ENCODE assay signal across 9 cellular contexts in the genomic region with DNA sequence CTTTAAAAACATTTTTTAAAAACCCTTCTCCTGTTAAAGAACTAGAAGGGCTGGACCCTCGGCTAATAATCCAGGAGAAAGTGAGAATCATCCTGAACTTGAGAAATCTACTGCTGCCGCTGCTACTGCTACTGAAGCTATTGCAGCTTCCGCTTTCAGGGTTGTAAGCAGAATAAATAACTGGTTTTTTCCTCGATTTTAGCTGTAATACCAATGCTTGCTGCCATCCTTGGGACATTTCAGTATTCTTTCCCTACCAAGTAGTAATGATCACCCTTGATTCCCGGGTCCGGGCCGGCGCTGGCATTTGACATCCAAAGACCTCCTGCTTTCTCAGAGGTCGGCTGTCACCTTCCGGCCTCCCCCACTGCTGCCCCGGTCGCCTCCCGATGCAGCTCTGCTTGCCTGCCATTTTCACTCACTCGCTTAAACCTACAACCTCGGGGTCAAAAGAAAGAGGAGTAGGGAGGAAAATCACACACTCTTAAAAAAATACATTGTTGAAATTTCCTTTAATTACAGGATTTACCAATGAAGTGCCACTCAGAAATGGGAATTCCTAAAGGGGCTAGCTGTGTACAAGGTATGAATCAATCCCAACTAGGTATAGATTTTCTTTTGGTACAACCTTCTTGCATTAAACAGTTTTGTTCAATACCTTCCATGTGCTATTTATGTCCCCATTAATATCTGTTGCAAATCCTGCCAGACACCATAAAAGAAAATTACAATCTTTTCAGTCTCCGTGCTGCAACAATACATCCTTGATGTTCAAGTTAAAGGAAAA. TPM values are rescaled to one million over a fixed set of nuclear protein-coding genes. Genes with fewer than 3 reads are reported as not detected.
A peak's percentile ranks its signal among the peaks of the same experiment; 100 is the strongest.
DNase-seq lines count a peak whose midpoint lies in the region; ATAC-seq and TF ChIP-seq lines count a peak whose summit lies in the region.
"Had no signal": no experiment of that assay in that cellular context is flagged by ENCODE, and none has a peak within 500 bp of the region (broad histone marks: within the 10 kb centered on the region; RNA-seq: fewer than 3 reads in every experiment).

No MANE protein-coding gene starts in this region.

- peaks cover 84% of the 10 kb centered on the region for H3K27me3 Mint-ChIP-seq in activated CD8-positive, alpha-beta T cell treated with anti-CD3 and anti-CD28 coated beads, Interleukin-2, amount 10 ng/mL, durations not matched to agents 7 days and 5 days (ENCODE audit: low read depth)

- TF ChIP-seq CTCF in KMS-11 (conservative IDR thresholded peaks at IDR 0.05; ENCODE audit: low read depth, low read length) (no peak), smooth muscle cell (IDR thresholded peaks at IDR 0.05; ENCODE audit: borderline replicate concordance, insufficient read depth, poor library complexity, severe bottlenecking) (no peak)

- H3K4me3 ChIP-seq in KMS-11 (IDR thresholded peaks at IDR 0.05; ENCODE audit: insufficient read depth, low read depth, low read length) (no peak overlapping the region), iPS-11a (ENCODE audit: low read depth, low read length) (peak overlapping the region; percentile 69), smooth muscle cell (peak overlapping the region; percentile 68)

- H3K4me2 ChIP-seq in KMS-11 (peak overlapping the region; percentile 95), smooth muscle cell (peak overlapping the region; percentile 96)

- H3K4me1 Mint-ChIP-seq in activated CD8-positive, alpha-beta T cell treated with anti-CD3 and anti-CD28 coated beads, Interleukin-2, amount 10 ng/mL, durations not matched to agents 7 days and 5 days (ENCODE audit: low read depth): peaks cover 49% of the 10 kb centered on the region

- peaks cover 12% of the 10 kb centered on the region for H3K4me1 ChIP-seq in KMS-11 (ENCODE audit: low read depth, poor library complexity, severe bottlenecking)
- peaks cover 70% of the 10 kb centered on the region for H3K4me1 ChIP-seq in smooth muscle cell (ENCODE audit: low read depth)

- H3K27ac ChIP-seq in KMS-11: no peak overlapping the region
- no peak overlapping the region for H3K27ac ChIP-seq in smooth muscle cell (ENCODE audit: low read depth)

- no peaks in the 10 kb centered on the region for H3K79me2 ChIP-seq in KMS-11 (ENCODE audit: insufficient read depth, low read depth)
- H3K79me2 ChIP-seq in smooth muscle cell (ENCODE audit: low read depth): no peaks in the 10 kb centered on the region

- no peaks in the 10 kb centered on the region for H3K36me3 ChIP-seq in KMS-11 (ENCODE audit: insufficient read depth)
- no peaks in the 10 kb centered on the region for H3K36me3 ChIP-seq in smooth muscle cell (ENCODE audit: low read depth)

- CTCF ChIA-PET in activated CD8-positive, alpha-beta T cell treated with anti-CD3 and anti-CD28 coated beads, Interleukin-2, amount 10 ng/mL, durations not matched to agents 7 days and 5 days (lab: Charles Lee): interaction anchor here (2.2 kb wide), 1 partner anchor 515 kb away, joined by 7 read pairs; no protein-coding TSS in a partner anchor

- H3K27me3 ChIP-seq in KMS-11 (ENCODE audit: insufficient read depth, low read depth) (peaks cover 43% of the 10 kb centered on the region), smooth muscle cell (ENCODE audit: low read depth) (peaks cover 93% of the 10 kb centered on the region)

- H3K4me3 Mint-ChIP-seq in activated CD8-positive, alpha-beta T cell treated with anti-CD3 and anti-CD28 coated beads, Interleukin-2, amount 10 ng/mL, durations not matched to agents 7 days and 5 days: peak overlapping the region; percentile 62

- H3K9ac ChIP-seq in KMS-11 (no peak overlapping the region), smooth muscle cell (ENCODE audit: low read depth) (no peak overlapping the region)

- H3K9me3 ChIP-seq in smooth muscle cell (replicated peaks; ENCODE audit: low read depth): no peaks in the 10 kb centered on the region

- ATAC-seq in activated CD8-positive, alpha-beta T cell treated with anti-CD3 and anti-CD28 coated beads, Interleukin-2, amount 10 ng/mL, durations not matched to agents 7 days and 5 days: no peak
- ATAC-seq in GM18498 (IDR thresholded peaks at IDR 0.05; ENCODE audit: unreplicated experiment) (no peak), HG02759 (IDR thresholded peaks at IDR 0.05; ENCODE audit: unreplicated experiment) (no peak)
- ATAC-seq: Panc1 had no signal

- peaks cover 5% of the 10 kb centered on the region for H3F3A ChIP-seq in smooth muscle cell (ENCODE audit: low read depth)

- POLR2A ChIA-PET in activated CD8-positive, alpha-beta T cell treated with anti-CD3 and anti-CD28 coated beads, Interleukin-2, amount 10 ng/mL, durations not matched to agents 7 days and 5 days (lab: Charles Lee): no interaction called here

- H2AFZ ChIP-seq in KMS-11 (ENCODE audit: low read depth) (peak overlapping the region; percentile 87; the same call in 1 of the 2 replicates), smooth muscle cell (ENCODE audit: low read depth) (no peak overlapping the region)

- peak; percentile 31 for DNase-seq in activated CD8-positive, alpha-beta T cell treated with anti-CD3 and anti-CD28 coated beads, Interleukin-2, amount 10 ng/mL, durations not matched to agents 7 days and 5 days
- DNase-seq in smooth muscle cell (lab: John Stamatoyannopoulos, UW; ENCODE audit: unreplicated experiment) (no peak), NCI-H1105 treated with DMSO at 0.1 percent for 48 hours (lab: John Stamatoyannopoulos, UW) (no peak), islet precursor cell (no peak)

- H3K9me3 Mint-ChIP-seq in activated CD8-positive, alpha-beta T cell treated with anti-CD3 and anti-CD28 coated beads, Interleukin-2, amount 10 ng/mL, durations not matched to agents 7 days and 5 days (ENCODE audit: insufficient read depth): no peaks in the 10 kb centered on the region

- H4K20me1 ChIP-seq in KMS-11 (ENCODE audit: insufficient read depth): no peaks in the 10 kb centered on the region
- no peaks in the 10 kb centered on the region for H4K20me1 ChIP-seq in smooth muscle cell (ENCODE audit: low read depth)

- 3% methylated on average over 16 of the region's 16 CpGs for WGBS in smooth muscle cell (ENCODE audit: low lambda C conversion rate)

- H3K36me3 Mint-ChIP-seq in activated CD8-positive, alpha-beta T cell treated with anti-CD3 and anti-CD28 coated beads, Interleukin-2, amount 10 ng/mL, durations not matched to agents 7 days and 5 days (ENCODE audit: low read depth): no peaks in the 10 kb centered on the region

- no peak overlapping the region for H3K27ac Mint-ChIP-seq in activated CD8-positive, alpha-beta T cell treated with anti-CD3 and anti-CD28 coated beads, Interleukin-2, amount 10 ng/mL, durations not matched to agents 7 days and 5 days

RNA-seq across cellular contexts. Expression of a gene that starts 0.7 kb away (rescaled TPM):
- total RNA-seq in activated CD8-positive, alpha-beta T cell treated with anti-CD3 and anti-CD28 coated beads, Interleukin-2, amount 10 ng/mL, durations not matched to agents 7 days and 5 days: not detected
- total RNA-seq in smooth muscle cell: 0.18 and 0.27 TPM in 2 replicates
- 0.78 TPM in 1 of 2 replicates, not detected in the other for polyA plus RNA-seq in smooth muscle cell
